Comparison of ENCODE assay signal across 8 cellular contexts in the genomic region with DNA sequence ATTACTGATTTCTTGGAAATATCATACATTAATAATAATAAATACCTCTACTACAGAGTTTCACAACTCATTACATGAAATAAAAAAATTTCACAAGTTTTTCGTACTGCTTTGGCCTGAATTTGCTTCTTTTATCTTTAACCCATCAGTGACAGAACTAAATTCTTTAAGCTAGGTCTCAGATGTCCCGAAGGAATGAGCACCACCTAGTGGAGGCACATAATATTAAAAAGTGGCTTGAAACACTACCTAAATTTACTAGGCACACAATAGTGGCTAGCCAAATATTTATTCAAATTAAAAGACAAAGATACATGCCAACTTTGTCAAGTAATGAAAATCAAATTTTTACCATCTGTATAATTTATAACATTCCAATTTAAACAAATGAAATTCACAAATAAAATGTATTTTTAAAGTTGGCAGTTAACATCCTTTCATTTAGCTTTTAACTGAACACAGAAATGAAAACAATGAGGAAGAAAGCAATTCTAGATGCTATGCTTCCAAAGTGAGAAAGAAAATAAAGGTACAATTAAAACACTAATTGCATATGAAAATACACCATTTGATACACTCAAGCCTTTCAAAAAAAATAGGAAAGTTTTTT.
DNase-seq lines count a peak whose midpoint lies in the region; ATAC-seq and TF ChIP-seq lines count a peak whose summit lies in the region.

No MANE protein-coding gene starts in this region.

- H3K27me3 ChIP-seq in heart right ventricle = peaks cover 0 to 8% (median 0%) of the 10 kb centered on the region in 7 donors

- H3K27me3 Mint-ChIP-seq in activated naive CD8-positive, alpha-beta T cell treated with anti-CD3 and anti-CD28 coated beads, Interleukin-2, amount 10 ng/mL, durations not matched to agents 7 days and 5 days = no peaks in the 10 kb centered on the region

- no peak overlapping the region for H3K27ac Mint-ChIP-seq in activated naive CD8-positive, alpha-beta T cell treated with anti-CD3 and anti-CD28 coated beads, Interleukin-2, amount 10 ng/mL, durations not matched to agents 7 days and 5 days

- peak; percentile 51 for ATAC-seq in activated naive CD8-positive, alpha-beta T cell treated with anti-CD3 and anti-CD28 coated beads, Interleukin-2, amount 10 ng/mL, durations not matched to agents 7 days and 5 days (ENCODE audit: low read depth)
- ATAC-seq in heart right ventricle (peak in 2 of 8 donors; percentile 56 to 61), GM21723 (IDR thresholded peaks at IDR 0.05; ENCODE audit: unreplicated experiment) (no peak)

- POLR2A ChIA-PET in activated naive CD8-positive, alpha-beta T cell treated with anti-CD3 and anti-CD28 coated beads, Interleukin-2, amount 10 ng/mL, durations not matched to agents 7 days and 5 days (lab: Charles Lee) = interaction anchor here (1.4 kb wide), 1 partner anchor 437 kb away, joined by 6 read pairs; no protein-coding TSS in a partner anchor

- H3K9me3 Mint-ChIP-seq in activated naive CD8-positive, alpha-beta T cell treated with anti-CD3 and anti-CD28 coated beads, Interleukin-2, amount 10 ng/mL, durations not matched to agents 7 days and 5 days = no peaks in the 10 kb centered on the region

- H3K4me3 ChIP-seq in HFF-Myc (replicated peaks; ENCODE audit: low read depth, low read length) (no peak overlapping the region), heart right ventricle (no peak overlapping the region)

- H3K36me3 ChIP-seq in heart right ventricle = no peaks in the 10 kb centered on the region

- H3K27ac ChIP-seq in heart right ventricle = no peak overlapping the region

- H3K4me1 ChIP-seq in heart right ventricle = peaks cover 0 to 21% (median 5%) of the 10 kb centered on the region in 9 donors

- peak; percentile 51 for TF ChIP-seq CTCF in HFF-Myc (IDR thresholded peaks at IDR 0.05; ENCODE audit: low read depth, low read length, missing control alignments)
- TF ChIP-seq CTCF in heart right ventricle (IDR thresholded peaks at IDR 0.05) = peak; percentile 58 to 83 (median 73)

- peak; percentile 32 to 35 for DNase-seq in stimulated activated CD4-positive, alpha-beta T cell treated with anti-CD3 and anti-CD28 coated beads, Interleukin-2, amount 100 ng/mL, for 48 hours
- DNase-seq in stimulated activated CD4-positive, alpha-beta T cell treated with anti-CD3 and anti-CD28 coated beads, Interleukin-1b, Interleukin-23, amount 100 ng/mL, for 48 hours = no peak
- peak; percentile 72 for DNase-seq in HFF-Myc (ENCODE audit: extremely low read depth, low read depth)
- peak; percentile 10 for DNase-seq in NCI-H526 treated with DMSO at 0.1 percent for 48 hours (lab: John Stamatoyannopoulos, UW)
- DNase-seq in activated naive CD8-positive, alpha-beta T cell treated with anti-CD3 and anti-CD28 coated beads, Interleukin-2, amount 10 ng/mL, durations not matched to agents 7 days and 5 days = no peak
- peak in 1 of 2 donors; percentile 21 for DNase-seq in heart right ventricle
- peak; percentile 54 for DNase-seq in renal cortical epithelial cell (ENCODE audit: low read depth)

- H3K4me1 Mint-ChIP-seq in activated naive CD8-positive, alpha-beta T cell treated with anti-CD3 and anti-CD28 coated beads, Interleukin-2, amount 10 ng/mL, durations not matched to agents 7 days and 5 days = peaks cover 15% of the 10 kb centered on the region

- H3K9me3 ChIP-seq in heart right ventricle = no peaks in the 10 kb centered on the region

- WGBS in heart right ventricle, 2 donors = 3 to 7% methylated on average over 2 of the region's 2 CpGs

- intact Hi-C loops in heart right ventricle (cut with DNase I) = loop anchor here in 8 of 10 donors (2.0 to 10.0 kb wide), 7 partner anchors 435 to 735 kb away; partner anchors contain the start of gene MKX (in 3 of the 8)

- no peaks in the 10 kb centered on the region for H3K36me3 Mint-ChIP-seq in activated naive CD8-positive, alpha-beta T cell treated with anti-CD3 and anti-CD28 coated beads, Interleukin-2, amount 10 ng/mL, durations not matched to agents 7 days and 5 days

- H3K4me3 Mint-ChIP-seq in activated naive CD8-positive, alpha-beta T cell treated with anti-CD3 and anti-CD28 coated beads, Interleukin-2, amount 10 ng/mL, durations not matched to agents 7 days and 5 days = no peak overlapping the region

Comparison
In these comparisons a context has a peak if more than half of its experiments do, and no peak if none do; other contexts are left out.
1. DNase-seq: peak in stimulated activated CD4-positive, alpha-beta T cell treated with anti-CD3 and anti-CD28 coated beads, Interleukin-2, amount 100 ng/mL, for 48 hours (2 of 2), HFF-Myc (single experiment), NCI-H526 treated with DMSO at 0.1 percent for 48 hours (single experiment) and renal cortical epithelial cell (single experiment); none in stimulated activated CD4-positive, alpha-beta T cell treated with anti-CD3 and anti-CD28 coated beads, Interleukin-1b, Interleukin-23, amount 100 ng/mL, for 48 hours (single experiment) and activated naive CD8-positive, alpha-beta T cell treated with anti-CD3 and anti-CD28 coated beads, Interleukin-2, amount 10 ng/mL, durations not matched to agents 7 days and 5 days (single experiment).